Comparison of ENCODE assay signal across 39 cellular contexts in genomic region chr15:52751522-52751921, GRCh38. TPM values are rescaled to one million over a fixed set of nuclear protein-coding genes. Genes with fewer than 3 reads are reported as not detected.
"Had no signal": no experiment of that assay in that cellular context is flagged by ENCODE, and none has a peak within 500 bp of the region (broad histone marks: within the 10 kb centered on the region; RNA-seq: fewer than 3 reads in every experiment).

No MANE protein-coding gene starts in this region.

- H3K4me3 Mint-ChIP-seq: activated CD4-positive, alpha-beta memory T cell treated with anti-CD3 and anti-CD28 coated beads, Interleukin-2, amount 10 ng/mL, durations not matched to agents 7 days and 5 days; activated CD4-positive, alpha-beta T cell treated with anti-CD3 and anti-CD28 coated beads for 36 hours; activated CD4-positive, alpha-beta T cell treated with anti-CD3 and anti-CD28 coated beads, Interleukin-2, amount 10 ng/mL, durations not matched to agents 7 days and 5 days; activated CD8-positive, alpha-beta memory T cell treated with anti-CD3 and anti-CD28 coated beads, Interleukin-2, amount 10 ng/mL, durations not matched to agents 7 days and 5 days; activated CD8-positive, alpha-beta T cell treated with anti-CD3 and anti-CD28 coated beads, Interleukin-2, amount 10 ng/mL, durations not matched to agents 7 days and 5 days; activated naive CD4-positive, alpha-beta T cell treated with anti-CD3 and anti-CD28 coated beads, Interleukin-2, amount 10 ng/mL, durations not matched to agents 7 days and 5 days; activated naive CD4-positive, alpha-beta T cell treated with anti-CD3 and anti-CD28 coated beads, Interleukin-2, amount 50 U/mL, for 24 hours; activated naive CD8-positive, alpha-beta T cell; activated naive CD8-positive, alpha-beta T cell treated with anti-CD3 and anti-CD28 coated beads, Interleukin-2, amount 10 ng/mL, durations not matched to agents 7 days and 5 days; activated naive CD8-positive, alpha-beta T cell treated with anti-CD3 and anti-CD28 coated beads, Interleukin-2, amount 50 U/mL, for 24 hours; activated T-cell treated with anti-CD3 and anti-CD28 coated beads, Interleukin-2, amount 50 U/mL, for 24 hours; brain; central memory CD8-positive, alpha-beta T cell; T-helper 1 cell treated with Interleukin-12 subunit alpha and Interleukin-12 subunit beta and Interleukin-4 antibody, amounts not matched to agents 30 μg/mL and 1 μg/mL, for 36 hours; T-helper 2 cell treated with Interferon-gamma antibody and Interleukin-4, amounts not matched to agents 5 μg/mL and 100 μg/mL, for 36 hours had no signal

- H3K36me3 ChIP-seq: ascending aorta, cardiac muscle cell had no signal

- H3K36me3 Mint-ChIP-seq: activated CD8-positive, alpha-beta memory T cell treated with anti-CD3 and anti-CD28 coated beads, Interleukin-2, amount 10 ng/mL, durations not matched to agents 7 days and 5 days; activated naive CD4-positive, alpha-beta T cell treated with anti-CD3 and anti-CD28 coated beads, Interleukin-2, amount 10 ng/mL, durations not matched to agents 7 days and 5 days; activated naive CD4-positive, alpha-beta T cell treated with anti-CD3 and anti-CD28 coated beads, Interleukin-2, amount 50 U/mL, for 24 hours; activated naive CD8-positive, alpha-beta T cell; activated naive CD8-positive, alpha-beta T cell treated with anti-CD3 and anti-CD28 coated beads, Interleukin-2, amount 10 ng/mL, durations not matched to agents 7 days and 5 days; brain had no signal

- H3K4me3 ChIP-seq: ascending aorta, cardiac muscle cell had no signal

- H3K9me3 Mint-ChIP-seq: activated CD4-positive, alpha-beta memory T cell treated with anti-CD3 and anti-CD28 coated beads, Interleukin-2, amount 10 ng/mL, durations not matched to agents 7 days and 5 days; activated CD4-positive, alpha-beta T cell treated with anti-CD3 and anti-CD28 coated beads, Interleukin-2, amount 10 ng/mL, durations not matched to agents 7 days and 5 days; activated naive CD4-positive, alpha-beta T cell treated with anti-CD3 and anti-CD28 coated beads, Interleukin-2, amount 10 ng/mL, durations not matched to agents 7 days and 5 days; activated naive CD4-positive, alpha-beta T cell treated with anti-CD3 and anti-CD28 coated beads, Interleukin-2, amount 50 U/mL, for 24 hours; activated naive CD8-positive, alpha-beta T cell treated with anti-CD3 and anti-CD28 coated beads, Interleukin-2, amount 10 ng/mL, durations not matched to agents 7 days and 5 days; activated naive CD8-positive, alpha-beta T cell treated with anti-CD3 and anti-CD28 coated beads, Interleukin-2, amount 50 U/mL, for 24 hours; activated T-cell treated with anti-CD3 and anti-CD28 coated beads, Interleukin-2, amount 50 U/mL, for 24 hours; activated T-helper 2 cell treated with anti-CD3 and anti-CD28 coated beads, Interferon-gamma antibody, Interleukin-2, Interleukin-4, amounts not matched to agents 10 μg/mL and 5 μg/mL and 100 μg/mL, durations not matched to agents 14 hours and 24 hours and 36 hours; central memory CD8-positive, alpha-beta T cell; T-helper 1 cell treated with Interleukin-12 subunit alpha and Interleukin-12 subunit beta and Interleukin-4 antibody, amounts not matched to agents 30 μg/mL and 1 μg/mL, for 36 hours; T-helper 2 cell treated with Interferon-gamma antibody and Interleukin-4, amounts not matched to agents 5 μg/mL and 100 μg/mL, for 36 hours had no signal

- H3K27ac Mint-ChIP-seq: activated CD4-positive, alpha-beta memory T cell treated with anti-CD3 and anti-CD28 coated beads, Interleukin-2, amount 10 ng/mL, durations not matched to agents 7 days and 5 days; activated CD4-positive, alpha-beta T cell treated with anti-CD3 and anti-CD28 coated beads for 36 hours; activated CD4-positive, alpha-beta T cell treated with anti-CD3 and anti-CD28 coated beads, Interleukin-2, amount 10 ng/mL, durations not matched to agents 7 days and 5 days; activated CD8-positive, alpha-beta memory T cell treated with anti-CD3 and anti-CD28 coated beads, Interleukin-2, amount 10 ng/mL, durations not matched to agents 7 days and 5 days; activated CD8-positive, alpha-beta T cell treated with anti-CD3 and anti-CD28 coated beads, Interleukin-2, amount 10 ng/mL, durations not matched to agents 7 days and 5 days; activated naive CD4-positive, alpha-beta T cell treated with anti-CD3 and anti-CD28 coated beads, Interleukin-2, amount 10 ng/mL, durations not matched to agents 7 days and 5 days; activated naive CD4-positive, alpha-beta T cell treated with anti-CD3 and anti-CD28 coated beads, Interleukin-2, amount 50 U/mL, for 24 hours; activated naive CD8-positive, alpha-beta T cell; activated naive CD8-positive, alpha-beta T cell treated with anti-CD3 and anti-CD28 coated beads, Interleukin-2, amount 10 ng/mL, durations not matched to agents 7 days and 5 days; activated naive CD8-positive, alpha-beta T cell treated with anti-CD3 and anti-CD28 coated beads, Interleukin-2, amount 50 U/mL, for 24 hours; activated T-cell treated with anti-CD3 and anti-CD28 coated beads, Interleukin-2, amount 50 U/mL, for 24 hours; activated T-helper 2 cell treated with anti-CD3 and anti-CD28 coated beads, Interferon-gamma antibody, Interleukin-2, Interleukin-4, amounts not matched to agents 10 μg/mL and 5 μg/mL and 100 μg/mL, durations not matched to agents 14 hours and 24 hours and 36 hours; brain; T-helper 1 cell treated with Interleukin-12 subunit alpha and Interleukin-12 subunit beta and Interleukin-4 antibody, amounts not matched to agents 30 μg/mL and 1 μg/mL, for 36 hours; T-helper 2 cell treated with Interferon-gamma antibody and Interleukin-4, amounts not matched to agents 5 μg/mL and 100 μg/mL, for 36 hours had no signal

- H3K9me3 ChIP-seq: ascending aorta had no signal

- DNase-seq: activated CD4-positive, alpha-beta memory T cell treated with anti-CD3 and anti-CD28 coated beads, Interleukin-2, amount 10 ng/mL, durations not matched to agents 7 days and 5 days; activated CD4-positive, alpha-beta T cell treated with anti-CD3 and anti-CD28 coated beads for 1 hour; activated CD4-positive, alpha-beta T cell treated with anti-CD3 and anti-CD28 coated beads for 36 hours; activated CD4-positive, alpha-beta T cell treated with anti-CD3 and anti-CD28 coated beads for 48 hours; activated CD4-positive, alpha-beta T cell treated with anti-CD3 and anti-CD28 coated beads, Interleukin-2, amount 10 ng/mL, durations not matched to agents 7 days and 5 days; activated CD4-positive, alpha-beta T cell treated with anti-CD3 and anti-CD28 coated beads, Interleukin-2, amount 50 U/mL, for 48 hours; activated CD4-positive, CD25-positive, alpha-beta regulatory T cell; activated CD8-positive, alpha-beta memory T cell treated with anti-CD3 and anti-CD28 coated beads for 24 hours; activated CD8-positive, alpha-beta memory T cell treated with anti-CD3 and anti-CD28 coated beads, Interleukin-2, amount 10 ng/mL, durations not matched to agents 7 days and 5 days; activated CD8-positive, alpha-beta memory T cell treated with anti-CD3 and anti-CD28 coated beads, Interleukin-2, amount 50 U/mL, for 48 hours; activated CD8-positive, alpha-beta T cell treated with anti-CD3 and anti-CD28 coated beads, Interleukin-2, amount 10 ng/mL, durations not matched to agents 7 days and 5 days; activated effector memory CD4-positive, alpha-beta T cell treated with Interleukin-2 at 50 U/mL for 16 hours; activated gamma-delta T cell; activated naive CD4-positive, alpha-beta T cell treated with anti-CD3 and anti-CD28 coated beads, Interleukin-2, amount 10 ng/mL, durations not matched to agents 7 days and 5 days; activated naive CD4-positive, alpha-beta T cell treated with Interleukin-2 at 50 U/mL for 16 hours; activated naive CD8-positive, alpha-beta T cell treated with anti-CD3 and anti-CD28 coated beads, Interleukin-2, amount 10 ng/mL, durations not matched to agents 7 days and 5 days; activated naive CD8-positive, alpha-beta T cell treated with anti-CD3 and anti-CD28 coated beads, Interleukin-2, amount 50 U/mL, for 24 hours; activated T-cell treated with anti-CD3 and anti-CD28 coated beads, Interleukin-2, amount 50 U/mL, for 24 hours; activated T-cell treated with anti-CD3 and anti-CD28 coated beads, Interleukin-2, amount 50 U/mL, for 48 hours; amygdala; anterior cingulate cortex; caudate nucleus; SW 1271; T-helper 1 cell; T-helper 2 cell; T-helper 9 cell had no signal

- FAIRE-seq: bronchial epithelial cell, TTC549 had no signal

- H3K4me1 Mint-ChIP-seq: activated CD4-positive, alpha-beta memory T cell treated with anti-CD3 and anti-CD28 coated beads, Interleukin-2, amount 10 ng/mL, durations not matched to agents 7 days and 5 days; activated CD4-positive, alpha-beta T cell treated with anti-CD3 and anti-CD28 coated beads for 36 hours; activated CD4-positive, alpha-beta T cell treated with anti-CD3 and anti-CD28 coated beads, Interleukin-2, amount 10 ng/mL, durations not matched to agents 7 days and 5 days; activated naive CD4-positive, alpha-beta T cell treated with anti-CD3 and anti-CD28 coated beads, Interleukin-2, amount 10 ng/mL, durations not matched to agents 7 days and 5 days; activated naive CD4-positive, alpha-beta T cell treated with anti-CD3 and anti-CD28 coated beads, Interleukin-2, amount 50 U/mL, for 24 hours; activated naive CD8-positive, alpha-beta T cell treated with anti-CD3 and anti-CD28 coated beads, Interleukin-2, amount 10 ng/mL, durations not matched to agents 7 days and 5 days; activated naive CD8-positive, alpha-beta T cell treated with anti-CD3 and anti-CD28 coated beads, Interleukin-2, amount 50 U/mL, for 24 hours; brain; central memory CD8-positive, alpha-beta T cell had no signal

- ATAC-seq: activated CD4-positive, alpha-beta T cell treated with anti-CD3 and anti-CD28 coated beads for 36 hours; activated CD4-positive, CD25-positive, alpha-beta regulatory T cell treated with anti-CD3 and anti-CD28 coated beads, Interleukin-2, amount 50 U/mL, for 24 hours; activated CD8-positive, alpha-beta memory T cell treated with anti-CD3 and anti-CD28 coated beads, Interleukin-2, amount 10 ng/mL, durations not matched to agents 7 days and 5 days; activated CD8-positive, alpha-beta T cell treated with anti-CD3 and anti-CD28 coated beads, Interleukin-2, amount 10 ng/mL, durations not matched to agents 7 days and 5 days; activated naive CD8-positive, alpha-beta T cell treated with anti-CD3 and anti-CD28 coated beads, Interleukin-2, amount 50 U/mL, for 24 hours had no signal

- H3K27ac ChIP-seq: ascending aorta, cardiac muscle cell, VCaP had no signal

- H3K4me1 ChIP-seq: ascending aorta had no signal

- H3K27me3 ChIP-seq: ascending aorta, cardiac muscle cell had no signal

RNA-seq across cellular contexts. Expression of gene ONECUT1, which starts 38.6 kb away (rescaled TPM):
- total RNA-seq: activated CD4-positive, alpha-beta memory T cell treated with anti-CD3 and anti-CD28 coated beads, Interleukin-2, amount 10 ng/mL, durations not matched to agents 7 days and 5 days; activated CD4-positive, alpha-beta T cell treated with anti-CD3 and anti-CD28 coated beads for 36 hours; activated CD4-positive, alpha-beta T cell treated with anti-CD3 and anti-CD28 coated beads, Interleukin-2, amount 10 ng/mL, durations not matched to agents 7 days and 5 days; activated CD8-positive, alpha-beta memory T cell treated with anti-CD3 and anti-CD28 coated beads, Interleukin-2, amount 10 ng/mL, durations not matched to agents 7 days and 5 days; activated CD8-positive, alpha-beta T cell treated with anti-CD3 and anti-CD28 coated beads, Interleukin-2, amount 10 ng/mL, durations not matched to agents 7 days and 5 days; activated naive CD8-positive, alpha-beta T cell treated with anti-CD3 and anti-CD28 coated beads, Interleukin-2, amount 10 ng/mL, durations not matched to agents 7 days and 5 days; activated T-helper 2 cell treated with anti-CD3 and anti-CD28 coated beads, Interferon-gamma antibody, Interleukin-2, Interleukin-4, amounts not matched to agents 10 μg/mL and 5 μg/mL and 100 μg/mL, durations not matched to agents 14 hours and 24 hours and 36 hours; bronchial epithelial cell had no signal
- polyA plus RNA-seq: cardiac muscle cell had no signal
